ENCODE assay signal across 8 cellular contexts in the genomic region with DNA sequence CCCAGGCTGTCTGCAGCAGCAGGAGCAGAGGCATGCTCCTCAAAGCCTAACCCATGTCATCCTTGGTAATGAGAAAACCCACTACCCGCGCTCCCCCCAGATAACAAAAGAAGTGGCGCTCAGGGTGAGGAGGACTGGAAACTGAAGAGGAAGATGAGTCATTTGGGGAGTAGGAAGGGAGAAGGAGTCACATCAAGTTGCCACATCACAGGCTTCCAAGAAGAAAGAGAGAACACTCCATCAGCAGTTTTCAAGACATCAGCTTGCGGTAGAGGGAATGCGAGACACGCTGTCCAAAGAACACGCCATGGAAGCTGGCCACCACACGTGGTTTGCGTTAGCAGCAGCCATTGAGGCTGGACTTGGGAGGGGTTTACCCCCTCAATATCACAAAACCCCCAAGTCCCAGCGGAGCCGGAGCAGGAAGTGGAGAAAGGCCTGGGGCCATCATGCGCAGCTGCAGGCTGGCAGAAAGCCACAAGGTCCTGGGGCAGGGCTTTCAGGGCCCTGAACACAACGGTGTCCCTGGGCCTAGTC. TPM values are rescaled to one million over a fixed set of nuclear protein-coding genes. Genes with fewer than 3 reads are reported as not detected.
DNase-seq lines count a peak whose midpoint lies in the region; ATAC-seq and TF ChIP-seq lines count a peak whose summit lies in the region.

No MANE protein-coding gene starts in this region.

- no peaks in the 10 kb centered on the region for H3K9me3 ChIP-seq in esophagus (ENCODE audit: control insufficient read depth in 2 of 2, insufficient read depth in 1 of 2, low read depth in 1 of 2, low read length in 1 of 2)
- no peaks in the 10 kb centered on the region for H3K9me3 ChIP-seq in parathyroid adenoma (ENCODE audit: control insufficient read depth, low read length)

- peaks cover 2 to 6% of the 10 kb centered on the region in 2 donors for H3K4me1 ChIP-seq in esophagus (ENCODE audit: control insufficient read depth in 2 of 2, insufficient read depth in 2 of 2, low read length in 1 of 2)
- H3K4me1 ChIP-seq in parathyroid adenoma = no peaks in the 10 kb centered on the region

- H3K27ac ChIP-seq in RWPE1 = peak overlapping the region; percentile 90
- H3K27ac ChIP-seq in esophagus (ENCODE audit: low read depth in 2 of 2, low read length in 1 of 2) = peak overlapping the region; percentile 74 to 79
- peak overlapping the region; percentile 49 for H3K27ac ChIP-seq in parathyroid adenoma

- H3K4me3 ChIP-seq in esophagus (ENCODE audit: low read depth in 1 of 2, low read length in 2 of 2) (no peak overlapping the region), parathyroid adenoma (ENCODE audit: low read depth, low read length) (no peak overlapping the region)

- no peak overlapping the region for H3K9ac ChIP-seq in parathyroid adenoma

- no peak overlapping the region for H3K4me2 ChIP-seq in parathyroid adenoma (ENCODE audit: low read length)

- H3K36me3 ChIP-seq in esophagus (ENCODE audit: control insufficient read depth in 2 of 2, insufficient read depth in 2 of 2, low read length in 1 of 2) = no peaks in the 10 kb centered on the region
- H3K36me3 ChIP-seq in parathyroid adenoma (ENCODE audit: control insufficient read depth, insufficient read depth, low read length) = no peaks in the 10 kb centered on the region

- in situ Hi-C loops in ACHN (cut with HindIII; ENCODE audit: low pct_ligation_motif_present, low pct_unique_long_range_greater_than_20kb, low sequenced_read_pairs) = no loop called here

- DNase-seq in EH (ENCODE audit: low read depth) (peak; percentile 99), RWPE1 (ENCODE audit: low spot score) (peak; percentile 75), NCI-H1105 (lab: John Stamatoyannopoulos, UW) (no peak), ACHN (no peak)

- H3K27me3 ChIP-seq in esophagus (ENCODE audit: control insufficient read depth in 1 of 2, insufficient read depth in 2 of 2, low read length in 2 of 2) = no peaks in the 10 kb centered on the region
- H3K27me3 ChIP-seq in parathyroid adenoma (ENCODE audit: control insufficient read depth, insufficient read depth, low read length) = no peaks in the 10 kb centered on the region

- H3K79me2 ChIP-seq in parathyroid adenoma = no peaks in the 10 kb centered on the region

- POLR2A ChIA-PET in RWPE1 (lab: Yijun Ruan, JAX; ENCODE audit: low non-redundant PET) = no interaction called here

- WGBS in esophagus, 2 donors = 50 to 60% methylated on average over 13 of the region's 13 CpGs

- CTCF ChIA-PET in RWPE1 (lab: Yijun Ruan, JAX) = interaction anchor here (0.6 to 1.2 kb wide), 3 partner anchors 25 to 314 kb away, joined by 3 to 4 read pairs (median 4); no protein-coding TSS in a partner anchor

- ATAC-seq in HG02973 (IDR thresholded peaks at IDR 0.05; ENCODE audit: unreplicated experiment) (no peak), HG03378 (IDR thresholded peaks at IDR 0.05; ENCODE audit: unreplicated experiment) (no peak)

- TF ChIP-seq CTCF in RWPE1 (conservative IDR thresholded peaks at IDR 0.05; ENCODE audit: low read depth) (no peak), parathyroid adenoma (IDR thresholded peaks at IDR 0.05) (no peak)

- H2AFZ ChIP-seq in parathyroid adenoma = no peak overlapping the region

RNA-seq across cellular contexts. Expression of a gene that starts 41.5 kb away (rescaled TPM):
- 1 to 10 TPM; 3.0 to 4.5 TPM for polyA plus RNA-seq in esophagus

Comparison
In these comparisons a context has a peak if more than half of its experiments do, and no peak if none do; other contexts are left out.
1. DNase-seq: peak in EH (single experiment) and RWPE1 (single experiment); none in NCI-H1105 (single experiment) and ACHN (single experiment).
2. Peak in every context shown above with its lines, with median percentiles within 50 percentile points of each other: H3K27ac ChIP-seq.